Comparison of ENCODE assay signal across 8 cellular contexts in the genomic region with DNA sequence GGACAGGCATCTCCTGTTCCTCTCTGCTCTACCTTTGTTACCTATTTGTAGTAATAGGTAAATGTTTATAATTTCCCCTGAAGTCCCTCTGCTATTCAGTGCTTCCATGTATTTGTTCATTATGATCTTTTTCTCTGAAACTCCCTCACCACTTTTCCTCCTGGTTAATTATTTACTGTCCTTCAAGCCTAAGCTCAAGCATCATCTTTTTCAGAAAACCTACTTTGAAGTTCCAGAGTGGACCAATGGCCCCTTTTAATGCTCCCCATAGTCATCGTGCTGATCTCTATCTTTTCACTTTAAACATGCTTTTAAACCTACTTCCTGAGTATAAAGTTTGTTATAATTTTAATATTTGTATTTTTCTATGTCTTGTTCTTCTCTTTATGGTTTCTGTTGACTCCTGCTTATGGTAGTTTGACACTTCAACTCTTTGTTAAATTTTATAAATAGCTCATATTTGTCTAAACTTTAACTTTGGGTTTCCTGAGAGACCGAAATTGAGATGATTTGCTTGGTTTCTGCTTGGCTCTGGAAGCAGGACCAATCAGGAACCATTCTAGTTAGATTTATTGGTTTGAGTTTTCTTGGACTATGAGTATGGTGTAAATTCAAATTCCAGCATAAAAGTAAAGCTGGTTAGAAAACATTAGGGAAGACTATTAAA. TPM values are rescaled to one million over a fixed set of nuclear protein-coding genes. Genes with fewer than 3 reads are reported as not detected.
DNase-seq lines count a peak whose midpoint lies in the region; ATAC-seq and TF ChIP-seq lines count a peak whose summit lies in the region.
"Not testable (repeated sequence)": the region's sequence is repeated elsewhere in the genome, so short reads cannot be mapped to it uniquely, and the experiment has no call there.

No MANE protein-coding gene starts in this region.

- not testable (repeated sequence) for H3K9me3 Mint-ChIP-seq in type B pancreatic cell

- not testable (repeated sequence) for H3K27me3 Mint-ChIP-seq in type B pancreatic cell

- H3K4me3 Mint-ChIP-seq in type B pancreatic cell = not testable (repeated sequence)

- H3K36me3 Mint-ChIP-seq in type B pancreatic cell = not testable (repeated sequence)

- H3K27ac Mint-ChIP-seq in type B pancreatic cell = peak overlapping the region; percentile 12

- peaks cover 10% of the 10 kb centered on the region for H3K4me1 Mint-ChIP-seq in type B pancreatic cell (ENCODE audit: unreplicated experiment)

- TF ChIP-seq CTCF in type B pancreatic cell (conservative IDR thresholded peaks at IDR 0.05) = not testable (repeated sequence)

- ATAC-seq in GM18909 (IDR thresholded peaks at IDR 0.05; ENCODE audit: poor library complexity, unreplicated experiment) = peak; percentile 67
- peak; percentile 72 for ATAC-seq in GM19452 (IDR thresholded peaks at IDR 0.05; ENCODE audit: unreplicated experiment)
- ATAC-seq in GM21576 (IDR thresholded peaks at IDR 0.05; ENCODE audit: unreplicated experiment) = peak; percentile 39
- ATAC-seq in HG02763 (IDR thresholded peaks at IDR 0.05; ENCODE audit: unreplicated experiment) = peak; percentile 64
- ATAC-seq in HG03135 (IDR thresholded peaks at IDR 0.05; ENCODE audit: unreplicated experiment) = peak; percentile 52
- ATAC-seq in HG03460 (IDR thresholded peaks at IDR 0.05; ENCODE audit: unreplicated experiment) = peak; percentile 72

- peak; percentile 15 for DNase-seq in DMS53 treated with DMSO at 0.1 percent for 48 hours (lab: John Stamatoyannopoulos, UW; ENCODE audit: unreplicated experiment)
- not testable (repeated sequence) for DNase-seq in type B pancreatic cell (ENCODE audit: extremely low spot score, unreplicated experiment)

RNA-seq across cellular contexts. Expression of a gene that starts 48.5 kb away (rescaled TPM):
- total RNA-seq in type B pancreatic cell (ENCODE audit: low replicate concordance) = 9.7 and 26.7 TPM in 2 replicates
